13 cellular contexts compared by ENCODE assay signal in genomic region chr4:87240341-87240740, GRCh38. TPM values are rescaled to one million over a fixed set of nuclear protein-coding genes. Genes with fewer than 3 reads are reported as not detected.
DNase-seq lines count a peak whose midpoint lies in the region; ATAC-seq and TF ChIP-seq lines count a peak whose summit lies in the region.
"Had no signal": no experiment of that assay in that cellular context is flagged by ENCODE, and none has a peak within 500 bp of the region (broad histone marks: within the 10 kb centered on the region; RNA-seq: fewer than 3 reads in every experiment).

No MANE protein-coding gene starts in this region.

- H4K20me1 ChIP-seq in GM23248 (ENCODE audit: insufficient read depth): no peaks in the 10 kb centered on the region

- ATAC-seq in left colon (peak; percentile 64), GM19324 (IDR thresholded peaks at IDR 0.05; ENCODE audit: low FRiP score, unreplicated experiment) (no peak), HG03139 (IDR thresholded peaks at IDR 0.05; ENCODE audit: unreplicated experiment) (no peak), GM21515 (IDR thresholded peaks at IDR 0.05; ENCODE audit: unreplicated experiment) (no peak)
- ATAC-seq: stimulated activated effector memory CD8-positive, alpha-beta T cell treated with anti-CD3 and anti-CD28 coated beads, Interleukin-12 subunit alpha, Interleukin-12 subunit beta, amount 100 ng/mL, for 72 hours had no signal

- TF ChIP-seq CTCF in 22Rv1 (IDR thresholded peaks at IDR 0.05): no peak

- intact Hi-C loops in left colon (cut with DNase I, micrococcal nuclease): no loop called here

- no peaks in the 10 kb centered on the region for H3K27me3 ChIP-seq in GM23248 (replicated peaks; ENCODE audit: insufficient read depth)

- H3K4me1 ChIP-seq in GM23248 (ENCODE audit: insufficient read depth): peaks cover 19% of the 10 kb centered on the region

- in situ Hi-C loops in GM23248 (cut with MboI): loop anchor here (25.0 kb wide), 1 partner anchor 328 kb away; no protein-coding TSS in a partner anchor

- 6 to 9% methylated on average over 1 of the region's 1 CpG for whole genome bisulfite sequencing in GM23248 (ENCODE audit: low coverage in 1 of 2, low lambda C conversion rate in 2 of 2, missing lambda C conversion rate in 2 of 2), 2 experiments

- no peak overlapping the region for H3K4me3 ChIP-seq in GM23248

- H3K9me2 ChIP-seq in GM23248 (ENCODE audit: insufficient read depth): no peaks in the 10 kb centered on the region

- H3K9ac ChIP-seq in GM23248: no peak overlapping the region

- peaks cover 11% of the 10 kb centered on the region for H3F3A ChIP-seq in GM23248 (ENCODE audit: insufficient read depth)

- peak overlapping the region; percentile 18 for H3K4me2 ChIP-seq in GM23248 (ENCODE audit: unreplicated experiment)

- peak overlapping the region; percentile 26 for H2AFZ ChIP-seq in GM23248

- peak overlapping the region; percentile 83 for H3K27ac ChIP-seq in 22Rv1
- no peak overlapping the region for H3K27ac ChIP-seq in GM23248
- H3K27ac ChIP-seq: RWPE1 had no signal

- peaks cover 5% of the 10 kb centered on the region for H3K9me3 ChIP-seq in GM23248 (ENCODE audit: low read depth)

- DNase-seq in GM23248: peak; percentile 8
- DNase-seq in NCI-H526 treated with DMSO at 0.1 percent for 48 hours (lab: John Stamatoyannopoulos, UW): peak; percentile 57
- DNase-seq in left colon: no peak
- no peak for DNase-seq in D341Med (ENCODE audit: low spot score)
- DNase-seq: activated naive CD4-positive, alpha-beta T cell treated with Interleukin-2 at 50 U/mL for 16 hours; GF-D8; NCI-H446 had no signal

- no peaks in the 10 kb centered on the region for H3K36me3 ChIP-seq in GM23248 (ENCODE audit: low read depth)

- no peaks in the 10 kb centered on the region for H3K79me2 ChIP-seq in GM23248 (ENCODE audit: insufficient read depth)

RNA-seq across cellular contexts. Expression of gene KLHL8, which starts 19.9 kb away (rescaled TPM):
- total RNA-seq in GM23248 (2014; rRNA removed; shearing (Covaris generic)): 6.7 and 7.9 TPM in 2 replicates
- 7.5 and 7.8 TPM in 2 replicates for polyA plus RNA-seq in GM23248 (2016; fragmentation: Nextera tagmentation; extraction: Ambion mirVana)
- total RNA-seq in left colon: 10 to 100 TPM; 19.1 to 22.5 TPM

Comparison
In these comparisons a context has a peak if more than half of its experiments do, and no peak if none do; other contexts are left out.
1. DNase-seq: peak in GM23248 (single experiment) and NCI-H526 treated with DMSO at 0.1 percent for 48 hours (single experiment); none in left colon (0 of 2) and D341Med (single experiment).